ENCODE assay signal across 1 cellular context in genomic region chr20:31664696-31665354, GRCh38.
TF ChIP-seq lines count a peak whose summit lies in the region.

No MANE protein-coding gene starts in this region.

TF ChIP-seq in HepG2, 621 proteins besides CTCF, POLR2A, EP300 and RAD21 (continued from another document and continues in another):
- TF ChIP-seq ZNF512B (CRISPR knock-in tag; IDR thresholded peaks at IDR 0.05; ENCODE audit: borderline replicate concordance) (no peak), SAFB2 (CRISPR knock-in tag; IDR thresholded peaks at IDR 0.05; ENCODE audit: borderline replicate concordance, low read depth) (peak; percentile 43; the same call in 1 of the 2 replicates), ZNF572 (CRISPR knock-in tag; IDR thresholded peaks at IDR 0.05) (no peak), TCF7L2 (IDR thresholded peaks at IDR 0.05; ENCODE audit: low read depth, low read length) (no peak), NCOA5 (CRISPR knock-in tag; IDR thresholded peaks at IDR 0.05) (no peak), ZNF784 (CRISPR knock-in tag; IDR thresholded peaks at IDR 0.05; ENCODE audit: borderline replicate concordance) (no peak; the same call in 1 of the 2 replicates), ETV5 (CRISPR knock-in tag; IDR thresholded peaks at IDR 0.05; ENCODE audit: borderline replicate concordance) (no peak), BHLHE40 (IDR thresholded peaks at IDR 0.05; ENCODE audit: low read length) (no peak), GABPB1 (CRISPR knock-in tag; IDR thresholded peaks at IDR 0.05) (peak; percentile 19; the same call in 1 of the 2 replicates), ZNF274 (CRISPR knock-in tag; IDR thresholded peaks at IDR 0.05) (no peak), TAF1 (CRISPR knock-in tag; IDR thresholded peaks at IDR 0.05) (no peak), ZSCAN31 (CRISPR knock-in tag; IDR thresholded peaks at IDR 0.05; ENCODE audit: low read depth) (no peak), ZNF614 (CRISPR knock-in tag; IDR thresholded peaks at IDR 0.05; ENCODE audit: borderline replicate concordance) (no peak), PBX3 (CRISPR knock-in tag; IDR thresholded peaks at IDR 0.05; ENCODE audit: borderline replicate concordance) (no peak), IKZF4 (CRISPR knock-in tag; IDR thresholded peaks at IDR 0.05; ENCODE audit: borderline replicate concordance, low read depth, not compliant biosample characterization) (no peak), NPAS2 (CRISPR knock-in tag; IDR thresholded peaks at IDR 0.05; ENCODE audit: borderline replicate concordance) (no peak), ZNF605 (CRISPR knock-in tag; IDR thresholded peaks at IDR 0.05) (no peak), ZHX1 (CRISPR knock-in tag; IDR thresholded peaks at IDR 0.05; ENCODE audit: low read depth) (no peak), GPN1 (CRISPR knock-in tag; IDR thresholded peaks at IDR 0.05; ENCODE audit: borderline replicate concordance) (no peak), SRY (CRISPR knock-in tag; IDR thresholded peaks at IDR 0.05) (peak; percentile 33; the same call in 1 of the 2 replicates), DMTF1 (CRISPR knock-in tag; IDR thresholded peaks at IDR 0.05) (no peak), ZNF253 (CRISPR knock-in tag; IDR thresholded peaks at IDR 0.05; ENCODE audit: borderline replicate concordance) (no peak), ZNF224 (CRISPR knock-in tag; IDR thresholded peaks at IDR 0.05) (no peak), ZNF770 (CRISPR knock-in tag; IDR thresholded peaks at IDR 0.05) (peak; percentile 54; the same call in 1 of the 2 replicates), CHD4 (IDR thresholded peaks at IDR 0.05; ENCODE audit: borderline replicate concordance, low read length) (0 out of 2 replicates have a peak, but pooled peaks have one; percentile 15), ISL2 (CRISPR knock-in tag; IDR thresholded peaks at IDR 0.05) (no peak), MIXL1 (CRISPR knock-in tag; IDR thresholded peaks at IDR 0.05) (no peak), ZNF777 (CRISPR knock-in tag; IDR thresholded peaks at IDR 0.05) (0 out of 2 replicates have a peak, but pooled peaks have one; percentile 7), SP1 (IDR thresholded peaks at IDR 0.05) (no peak), SP1 (CRISPR knock-in tag; IDR thresholded peaks at IDR 0.05) (no peak), RFX5 (IDR thresholded peaks at IDR 0.05; ENCODE audit: low read depth, low read length) (no peak), KDM1A (CRISPR knock-in tag; IDR thresholded peaks at IDR 0.05) (no peak; the same call in 1 of the 2 replicates), PPARG (CRISPR knock-in tag; conservative IDR thresholded peaks at IDR 0.05) (no peak), MLLT10 (CRISPR knock-in tag; IDR thresholded peaks at IDR 0.05) (no peak)
- TF ChIP-seq, protein P1, sequence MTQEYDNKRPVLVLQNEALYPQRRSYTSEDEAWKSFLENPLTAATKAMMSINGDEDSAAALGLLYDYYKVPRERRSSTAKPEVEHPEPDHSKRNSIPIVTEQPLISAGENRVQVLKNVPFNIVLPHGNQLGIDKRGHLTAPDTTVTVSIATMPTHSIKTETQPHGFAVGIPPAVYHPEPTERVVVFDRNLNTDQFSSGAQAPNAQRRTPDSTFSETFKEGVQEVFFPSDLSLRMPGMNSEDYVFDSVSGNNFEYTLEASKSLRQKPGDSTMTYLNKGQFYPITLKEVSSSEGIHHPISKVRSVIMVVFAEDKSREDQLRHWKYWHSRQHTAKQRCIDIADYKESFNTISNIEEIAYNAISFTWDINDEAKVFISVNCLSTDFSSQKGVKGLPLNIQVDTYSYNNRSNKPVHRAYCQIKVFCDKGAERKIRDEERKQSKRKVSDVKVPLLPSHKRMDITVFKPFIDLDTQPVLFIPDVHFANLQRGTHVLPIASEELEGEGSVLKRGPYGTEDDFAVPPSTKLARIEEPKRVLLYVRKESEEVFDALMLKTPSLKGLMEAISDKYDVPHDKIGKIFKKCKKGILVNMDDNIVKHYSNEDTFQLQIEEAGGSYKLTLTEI (CRISPR knock-in tag; conservative IDR thresholded peaks at IDR 0.05) = no peak
- TF ChIP-seq, protein P2, sequence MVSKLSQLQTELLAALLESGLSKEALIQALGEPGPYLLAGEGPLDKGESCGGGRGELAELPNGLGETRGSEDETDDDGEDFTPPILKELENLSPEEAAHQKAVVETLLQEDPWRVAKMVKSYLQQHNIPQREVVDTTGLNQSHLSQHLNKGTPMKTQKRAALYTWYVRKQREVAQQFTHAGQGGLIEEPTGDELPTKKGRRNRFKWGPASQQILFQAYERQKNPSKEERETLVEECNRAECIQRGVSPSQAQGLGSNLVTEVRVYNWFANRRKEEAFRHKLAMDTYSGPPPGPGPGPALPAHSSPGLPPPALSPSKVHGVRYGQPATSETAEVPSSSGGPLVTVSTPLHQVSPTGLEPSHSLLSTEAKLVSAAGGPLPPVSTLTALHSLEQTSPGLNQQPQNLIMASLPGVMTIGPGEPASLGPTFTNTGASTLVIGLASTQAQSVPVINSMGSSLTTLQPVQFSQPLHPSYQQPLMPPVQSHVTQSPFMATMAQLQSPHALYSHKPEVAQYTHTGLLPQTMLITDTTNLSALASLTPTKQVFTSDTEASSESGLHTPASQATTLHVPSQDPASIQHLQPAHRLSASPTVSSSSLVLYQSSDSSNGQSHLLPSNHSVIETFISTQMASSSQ (IDR thresholded peaks at IDR 0.05; ENCODE audit: low read depth) = no peak
- TF ChIP-seq, protein P2 (CRISPR knock-in tag; IDR thresholded peaks at IDR 0.05; ENCODE audit: borderline replicate concordance) = no peak
- TF ChIP-seq, protein P3, sequence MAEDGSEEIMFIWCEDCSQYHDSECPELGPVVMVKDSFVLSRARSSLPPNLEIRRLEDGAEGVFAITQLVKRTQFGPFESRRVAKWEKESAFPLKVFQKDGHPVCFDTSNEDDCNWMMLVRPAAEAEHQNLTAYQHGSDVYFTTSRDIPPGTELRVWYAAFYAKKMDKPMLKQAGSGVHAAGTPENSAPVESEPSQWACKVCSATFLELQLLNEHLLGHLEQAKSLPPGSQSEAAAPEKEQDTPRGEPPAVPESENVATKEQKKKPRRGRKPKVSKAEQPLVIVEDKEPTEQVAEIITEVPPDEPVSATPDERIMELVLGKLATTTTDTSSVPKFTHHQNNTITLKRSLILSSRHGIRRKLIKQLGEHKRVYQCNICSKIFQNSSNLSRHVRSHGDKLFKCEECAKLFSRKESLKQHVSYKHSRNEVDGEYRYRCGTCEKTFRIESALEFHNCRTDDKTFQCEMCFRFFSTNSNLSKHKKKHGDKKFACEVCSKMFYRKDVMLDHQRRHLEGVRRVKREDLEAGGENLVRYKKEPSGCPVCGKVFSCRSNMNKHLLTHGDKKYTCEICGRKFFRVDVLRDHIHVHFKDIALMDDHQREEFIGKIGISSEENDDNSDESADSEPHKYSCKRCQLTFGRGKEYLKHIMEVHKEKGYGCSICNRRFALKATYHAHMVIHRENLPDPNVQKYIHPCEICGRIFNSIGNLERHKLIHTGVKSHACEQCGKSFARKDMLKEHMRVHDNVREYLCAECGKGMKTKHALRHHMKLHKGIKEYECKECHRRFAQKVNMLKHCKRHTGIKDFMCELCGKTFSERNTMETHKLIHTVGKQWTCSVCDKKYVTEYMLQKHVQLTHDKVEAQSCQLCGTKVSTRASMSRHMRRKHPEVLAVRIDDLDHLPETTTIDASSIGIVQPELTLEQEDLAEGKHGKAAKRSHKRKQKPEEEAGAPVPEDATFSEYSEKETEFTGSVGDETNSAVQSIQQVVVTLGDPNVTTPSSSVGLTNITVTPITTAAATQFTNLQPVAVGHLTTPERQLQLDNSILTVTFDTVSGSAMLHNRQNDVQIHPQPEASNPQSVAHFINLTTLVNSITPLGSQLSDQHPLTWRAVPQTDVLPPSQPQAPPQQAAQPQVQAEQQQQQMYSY (CRISPR knock-in tag; IDR thresholded peaks at IDR 0.05) = 0 out of 2 replicates have a peak, but pooled peaks have one; percentile 48
